10 cellular contexts compared by ENCODE assay signal in genomic region chr3:42228796-42229195, GRCh38. TPM values are rescaled to one million over a fixed set of nuclear protein-coding genes. Genes with fewer than 3 reads are reported as not detected.
A peak's percentile ranks its signal among the peaks of the same experiment; 100 is the strongest.
DNase-seq lines count a peak whose midpoint lies in the region; ATAC-seq, FAIRE-seq and TF ChIP-seq lines count a peak whose summit lies in the region.
"Had no signal": no experiment of that assay in that cellular context is flagged by ENCODE, and none has a peak within 500 bp of the region (broad histone marks: within the 10 kb centered on the region; RNA-seq: fewer than 3 reads in every experiment).

No MANE protein-coding gene starts in this region.

- no peak for DNase-seq in CD8-positive, alpha-beta T cell
- peak; percentile 74 for DNase-seq in PC-3
- DNase-seq in fibroblast of peridontal ligament (ENCODE audit: extremely low read depth): peak; percentile 21
- no peak for DNase-seq in HTR-8/SVneo (ENCODE audit: insufficient read length, low spot score)
- no peak for DNase-seq in nucleus accumbens (lab: John Stamatoyannopoulos, UW)
- DNase-seq in left lung: no peak
- DNase-seq: caudate nucleus had no signal

- H3K4me3 Mint-ChIP-seq in CD8-positive, alpha-beta T cell: no peak overlapping the region

- no peaks in the 10 kb centered on the region for H3K4me1 Mint-ChIP-seq in CD8-positive, alpha-beta T cell (ENCODE audit: low read depth)

- peaks cover 14% of the 10 kb centered on the region for H3K36me3 Mint-ChIP-seq in CD8-positive, alpha-beta T cell

- peak overlapping the region; percentile 46 for H2AFZ ChIP-seq in PC-3 (ENCODE audit: low read length)

- H3K4me3 ChIP-seq in CD8-positive, alpha-beta T cell (ENCODE audit: low read depth, low read length): no peak overlapping the region
- no peak overlapping the region for H3K4me3 ChIP-seq in PC-3 (ENCODE audit: low read length)
- H3K4me3 ChIP-seq in left lung: no peak overlapping the region

- no peak overlapping the region for H3K27ac Mint-ChIP-seq in CD8-positive, alpha-beta T cell

- peaks cover 4% of the 10 kb centered on the region for H3K27me3 Mint-ChIP-seq in CD8-positive, alpha-beta T cell (ENCODE audit: low read depth)

- no peak for FAIRE-seq in HTR-8/SVneo (lab: Jason Lieb, UNC)

- H3K4me1 ChIP-seq in CD8-positive, alpha-beta T cell (ENCODE audit: insufficient read depth, low read length): no peaks in the 10 kb centered on the region
- 0 out of 2 replicates have a peak, but pooled peaks cover 5% of the 10 kb centered on the region for H3K4me1 ChIP-seq in PC-3 (ENCODE audit: insufficient read depth, low read length)
- no peaks in the 10 kb centered on the region for H3K4me1 ChIP-seq in left lung

- no peaks in the 10 kb centered on the region for H3F3A ChIP-seq in PC-3 (ENCODE audit: low read length, unreplicated experiment)

- no peaks in the 10 kb centered on the region for H3K79me2 ChIP-seq in PC-3 (ENCODE audit: low read length)

- H3K9me3 ChIP-seq in CD8-positive, alpha-beta T cell (ENCODE audit: low read length): no peaks in the 10 kb centered on the region
- H3K9me3 ChIP-seq in PC-3 (ENCODE audit: low read length) (no peaks in the 10 kb centered on the region), left lung (no peaks in the 10 kb centered on the region)
- H3K9me3 ChIP-seq: neutrophil had no signal

- ATAC-seq in CD8-positive, alpha-beta T cell: no peak
- ATAC-seq in GM18868 (IDR thresholded peaks at IDR 0.05; ENCODE audit: unreplicated experiment): peak; percentile 67
- ATAC-seq in PC-3: peak; percentile 71
- ATAC-seq in GM19463 (IDR thresholded peaks at IDR 0.05; ENCODE audit: unreplicated experiment): no peak
- no peak for ATAC-seq in left lung

- H3K4me2 ChIP-seq in PC-3 (ENCODE audit: low read length): peak overlapping the region; percentile 54

- no peak overlapping the region for H3K27ac ChIP-seq in CD8-positive, alpha-beta T cell (ENCODE audit: low read depth, low read length)
- H3K27ac ChIP-seq in PC-3 (ENCODE audit: low read length) (no peak overlapping the region), left lung (no peak overlapping the region)
- H3K27ac ChIP-seq: neutrophil had no signal

- intact Hi-C loops in CD8-positive, alpha-beta T cell (cut with DNase I, micrococcal nuclease): loop anchor here (2.0 kb wide), 1 partner anchor 110 kb away; no protein-coding TSS in a partner anchor
- intact Hi-C loops in PC-3 (cut with micrococcal nuclease) (loop anchor here (1.0 kb wide), 3 partner anchors 37 to 334 kb away; no protein-coding TSS in a partner anchor), left lung (cut with DNase I) (no loop called here)

- no peaks in the 10 kb centered on the region for H3K9me2 ChIP-seq in PC-3 (replicated peaks; ENCODE audit: low read length)

- POLR2A ChIA-PET in CD8-positive, alpha-beta T cell (lab: Charles Lee): no interaction called here
- POLR2A ChIA-PET in PC-3 (lab: Charles Lee; ENCODE audit: unreplicated experiment): no interaction called here

- no peaks in the 10 kb centered on the region for H4K20me1 ChIP-seq in PC-3 (ENCODE audit: low read length)

- no peaks in the 10 kb centered on the region for H3K9me3 Mint-ChIP-seq in CD8-positive, alpha-beta T cell

- no TSS peak for BruUV-seq in PC-3 (replicated peaks; lab: Mats Ljungman, UMichigan)

- no peaks in the 10 kb centered on the region for H3K36me3 ChIP-seq in CD8-positive, alpha-beta T cell (ENCODE audit: insufficient read depth, low read length)
- H3K36me3 ChIP-seq in PC-3 (ENCODE audit: low read depth, low read length) (no peaks in the 10 kb centered on the region), left lung (peaks cover 0 to 5% of the 10 kb centered on the region in 2 donors)

- H3K27me3 ChIP-seq in CD8-positive, alpha-beta T cell (ENCODE audit: insufficient read depth, low read length): no peaks in the 10 kb centered on the region
- H3K27me3 ChIP-seq in PC-3 (ENCODE audit: low read length) (no peaks in the 10 kb centered on the region), left lung (no peaks in the 10 kb centered on the region)
- H3K27me3 ChIP-seq: neutrophil had no signal

- H3K9ac ChIP-seq in PC-3 (ENCODE audit: low read length): no peak overlapping the region

- CTCF ChIA-PET in CD8-positive, alpha-beta T cell (lab: Charles Lee): interaction anchor here (0.7 to 1.7 kb wide), 8 partner anchors 13 to 215 kb away, joined by 3 to 8 read pairs (median 4); no protein-coding TSS in a partner anchor
- CTCF ChIA-PET in PC-3 (lab: Charles Lee): interaction anchor here (0.6 to 2.2 kb wide), 6 partner anchors 37 to 214 kb away, joined by 5 to 32 read pairs (median 7); no protein-coding TSS in a partner anchor

- peak; percentile 19 for TF ChIP-seq CTCF in CD8-positive, alpha-beta T cell (IDR thresholded peaks at IDR 0.05)
- peak; percentile 68 for TF ChIP-seq CTCF in PC-3 (conservative IDR thresholded peaks at IDR 0.05; ENCODE audit: low read depth, low read length)
- no peak for TF ChIP-seq CTCF in left lung (IDR thresholded peaks at IDR 0.05)

RNA-seq across cellular contexts. Expression of gene CCK, which starts 37.2 kb away (rescaled TPM):
- not detected for total RNA-seq in CD8-positive, alpha-beta T cell
- total RNA-seq in PC-3 (2014; rRNA removed) (0.46 TPM in 1 of 2 replicates, not detected in the other), left lung (under 1 TPM in 1 of 2 donors, not detected in 1; 0.76 TPM)

Comparison
In these comparisons a context has a peak if more than half of its experiments do, and no peak if none do; other contexts are left out.
1. ATAC-seq: peak in GM18868 (single experiment) and PC-3 (single experiment); none in CD8-positive, alpha-beta T cell (single experiment), GM19463 (single experiment) and left lung (single experiment).
2. DNase-seq: peak in PC-3 (single experiment) and fibroblast of peridontal ligament (single experiment); none in CD8-positive, alpha-beta T cell (0 of 7), HTR-8/SVneo (single experiment), nucleus accumbens (0 of 56) and left lung (0 of 2).
3. CTCF ChIP-seq: peak in CD8-positive, alpha-beta T cell (single experiment) and PC-3 (single experiment); none in left lung (0 of 2).
4. intact Hi-C loops: an anchor here in CD8-positive, alpha-beta T cell (2.0 kb wide) and PC-3 (1.0 kb wide); none called in left lung.